In genomic region chr16:84183572-84183875, GRCh38 we compare ENCODE assay signal across 21 cellular contexts. TPM values are rescaled to one million over a fixed set of nuclear protein-coding genes. Genes with fewer than 3 reads are reported as not detected.
DNase-seq lines count a peak whose midpoint lies in the region; ATAC-seq and TF ChIP-seq lines count a peak whose summit lies in the region.
"Had no signal": no experiment of that assay in that cellular context is flagged by ENCODE, and none has a peak within 500 bp of the region (broad histone marks: within the 10 kb centered on the region; RNA-seq: fewer than 3 reads in every experiment).

No MANE protein-coding gene starts in this region.

- H3K36me3 Mint-ChIP-seq in activated T-helper 17 cell treated with anti-CD3 and anti-CD28 coated beads, Interleukin-2, amount 50 U/mL, for 72 hours (ENCODE audit: low read depth), result peaks cover 36% of the 10 kb centered on the region
- H3K36me3 Mint-ChIP-seq in activated CD4-positive, alpha-beta memory T cell treated with anti-CD3 and anti-CD28 coated beads for 36 hours, result peaks cover 10% of the 10 kb centered on the region

- no peak overlapping the region for H2BK120ac ChIP-seq in neuronal stem cell (ENCODE audit: low read depth, low read length)

- TF ChIP-seq CTCF in heart left ventricle (IDR thresholded peaks at IDR 0.05), result no peak
- TF ChIP-seq CTCF in upper lobe of left lung (IDR thresholded peaks at IDR 0.05), result no peak
- no peak for TF ChIP-seq CTCF in prostate gland (IDR thresholded peaks at IDR 0.05)

- CTCF ChIA-PET in activated CD4-positive, alpha-beta memory T cell treated with anti-CD3 and anti-CD28 coated beads for 36 hours (lab: Charles Lee), result interaction anchor here (0.8 to 1.0 kb wide), 2 partner anchors 8 to 67 kb away, joined by 3 read pairs; partner anchors contain the start of gene MBTPS1

- peaks cover 12% of the 10 kb centered on the region for H3K4me1 Mint-ChIP-seq in activated T-helper 17 cell treated with anti-CD3 and anti-CD28 coated beads, Interleukin-2, amount 50 U/mL, for 72 hours
- peaks cover 25% of the 10 kb centered on the region for H3K4me1 Mint-ChIP-seq in activated CD4-positive, alpha-beta memory T cell treated with anti-CD3 and anti-CD28 coated beads for 36 hours (ENCODE audit: low read depth)

- no peak overlapping the region for H3K9ac ChIP-seq in neuronal stem cell (ENCODE audit: low read depth, low read length, poor library complexity)

- no peak for DNase-seq in heart left ventricle
- no peak for DNase-seq in Right ventricle myocardium superior
- no peak for DNase-seq in neuronal stem cell (ENCODE audit: low spot score)
- DNase-seq in upper lobe of left lung, result no peak
- no peak for DNase-seq in prostate gland (ENCODE audit: low spot score)
- DNase-seq in activated CD4-positive, alpha-beta memory T cell treated with anti-CD3 and anti-CD28 coated beads for 36 hours, result no peak
- DNase-seq: Calu3; CD4-positive, alpha-beta memory T cell; KBM-7; NCI-H1417; NCI-H187 treated with DMSO at 0.1 percent for 48 hours; NCI-H226; OCI-M1; SIG-M5 had no signal

- no peak overlapping the region for H3K4me3 Mint-ChIP-seq in activated T-helper 17 cell treated with anti-CD3 and anti-CD28 coated beads, Interleukin-2, amount 50 U/mL, for 72 hours
- no peak overlapping the region for H3K4me3 Mint-ChIP-seq in activated CD4-positive, alpha-beta memory T cell treated with anti-CD3 and anti-CD28 coated beads for 36 hours

- no peak overlapping the region for H3K18ac ChIP-seq in neuronal stem cell (ENCODE audit: low read length)

- TF ChIP-seq POLR2A in heart left ventricle (IDR thresholded peaks at IDR 0.05), result no peak
- no peak for TF ChIP-seq POLR2A in upper lobe of left lung (IDR thresholded peaks at IDR 0.05)
- TF ChIP-seq POLR2A in prostate gland (IDR thresholded peaks at IDR 0.05), result no peak

- WGBS in heart left ventricle, 4 donors, result 89 to 94% (median 91%) methylated on average over 5 of the region's 5 CpGs
- WGBS in neuronal stem cell (ENCODE audit: extremely low coverage in 2 of 2, insufficient read length in 2 of 2, insufficient replicate concordance in 1 of 2), 2 donors, result no CpG with 5 or more reads among the region's 5 CpGs
- WGBS in upper lobe of left lung, 2 donors, result 88 to 89% methylated on average over 4 to 5 of the region's 5 CpGs
- 82% methylated on average over 5 of the region's 5 CpGs for WGBS in prostate gland

- peak overlapping the region; percentile 49 for H3K23ac ChIP-seq in neuronal stem cell (ENCODE audit: low read depth, low read length, poor library complexity)

- no peaks in the 10 kb centered on the region for H3K9me3 ChIP-seq in heart left ventricle
- H3K9me3 ChIP-seq in neuronal stem cell (replicated peaks in 1 of 2; ENCODE audit: control insufficient read depth in 2 of 2, insufficient read depth in 1 of 2, low read depth in 1 of 2, low read length in 2 of 2), result no peaks in the 10 kb centered on the region
- H3K9me3 ChIP-seq in upper lobe of left lung, result no peaks in the 10 kb centered on the region
- H3K9me3 ChIP-seq in prostate gland, result no peaks in the 10 kb centered on the region
- H3K9me3 ChIP-seq: BE2C had no signal

- no peak overlapping the region for H2AK5ac ChIP-seq in neuronal stem cell (ENCODE audit: low read depth, low read length)

- H2BK15ac ChIP-seq in neuronal stem cell (ENCODE audit: low read length), result no peak overlapping the region

- peak overlapping the region in 9 of 12 donors; percentile 24 to 89 (median 79) for H3K27ac ChIP-seq in heart left ventricle
- H3K27ac ChIP-seq in neuronal stem cell (replicated peaks; ENCODE audit: low read length), result no peak overlapping the region
- H3K27ac ChIP-seq in upper lobe of left lung, result peak overlapping the region; percentile 62 to 88 (median 67)
- H3K27ac ChIP-seq in prostate gland, result no peak overlapping the region

- POLR2A ChIA-PET in activated CD4-positive, alpha-beta memory T cell treated with anti-CD3 and anti-CD28 coated beads for 36 hours (lab: Charles Lee), result no interaction called here

- H2BK5ac ChIP-seq in neuronal stem cell (ENCODE audit: low read length), result no peak overlapping the region

- peaks cover 16% of the 10 kb centered on the region for H3K79me1 ChIP-seq in neuronal stem cell (ENCODE audit: low read depth, low read length)

- H4K91ac ChIP-seq in neuronal stem cell (ENCODE audit: low read depth, low read length, poor library complexity), result no peak overlapping the region

- H4K8ac ChIP-seq in neuronal stem cell (ENCODE audit: low read depth, low read length), result no peak overlapping the region

- H3K27me3 Mint-ChIP-seq in activated T-helper 17 cell treated with anti-CD3 and anti-CD28 coated beads, Interleukin-2, amount 50 U/mL, for 72 hours, result no peaks in the 10 kb centered on the region
- no peaks in the 10 kb centered on the region for H3K27me3 Mint-ChIP-seq in activated CD4-positive, alpha-beta memory T cell treated with anti-CD3 and anti-CD28 coated beads for 36 hours
- H3K27me3 Mint-ChIP-seq: CD4-positive, alpha-beta memory T cell had no signal

- no peak overlapping the region for H3K4me3 ChIP-seq in heart left ventricle
- no peak overlapping the region for H3K4me3 ChIP-seq in neuronal stem cell (ENCODE audit: low read length in 2 of 2)
- no peak overlapping the region for H3K4me3 ChIP-seq in upper lobe of left lung
- no peak overlapping the region for H3K4me3 ChIP-seq in prostate gland

- peak overlapping the region; percentile 43 for H3K27ac Mint-ChIP-seq in activated T-helper 17 cell treated with anti-CD3 and anti-CD28 coated beads, Interleukin-2, amount 50 U/mL, for 72 hours
- H3K27ac Mint-ChIP-seq in activated CD4-positive, alpha-beta memory T cell treated with anti-CD3 and anti-CD28 coated beads for 36 hours, result no peak overlapping the region
- H3K27ac Mint-ChIP-seq: CD4-positive, alpha-beta memory T cell had no signal

- H3K36me3 ChIP-seq in heart left ventricle, result peaks cover 0 to 62% (median 51%) of the 10 kb centered on the region in 9 donors
- peaks cover 37 to 69% of the 10 kb centered on the region in 2 donors for H3K36me3 ChIP-seq in neuronal stem cell (replicated peaks in 1 of 2; ENCODE audit: control insufficient read depth in 2 of 2, insufficient read depth in 2 of 2, low read length in 2 of 2)
- H3K36me3 ChIP-seq in upper lobe of left lung, result peaks cover 29 to 61% (median 54%) of the 10 kb centered on the region in 4 donors
- peaks cover 9 to 25% of the 10 kb centered on the region in 2 donors for H3K36me3 ChIP-seq in prostate gland

- H3K9me3 Mint-ChIP-seq in activated T-helper 17 cell treated with anti-CD3 and anti-CD28 coated beads, Interleukin-2, amount 50 U/mL, for 72 hours, result no peaks in the 10 kb centered on the region
- no peaks in the 10 kb centered on the region for H3K9me3 Mint-ChIP-seq in activated CD4-positive, alpha-beta memory T cell treated with anti-CD3 and anti-CD28 coated beads for 36 hours
- H3K9me3 Mint-ChIP-seq: CD4-positive, alpha-beta memory T cell had no signal

- H2AFZ ChIP-seq in neuronal stem cell (ENCODE audit: low read length), result no peak overlapping the region

- H3K4me1 ChIP-seq in heart left ventricle (peaks cover 0 to 69% (median 26%) of the 10 kb centered on the region in 12 donors), neuronal stem cell (ENCODE audit: control insufficient read depth in 2 of 2, insufficient read depth in 1 of 2, low read depth in 1 of 2, low read length in 2 of 2) (peaks cover 3 to 4% of the 10 kb centered on the region in 2 donors), upper lobe of left lung (peaks cover 15 to 58% (median 30%) of the 10 kb centered on the region in 4 donors), prostate gland (replicated peaks) (no peaks in the 10 kb centered on the region)
- H3K4me1 ChIP-seq: BE2C had no signal

- no peak overlapping the region for H3K4me2 ChIP-seq in neuronal stem cell (ENCODE audit: insufficient read depth, low read length, poor library complexity, severe bottlenecking)

- H2BK12ac ChIP-seq in neuronal stem cell (ENCODE audit: low read length), result no peak overlapping the region

- H3K14ac ChIP-seq in neuronal stem cell (ENCODE audit: low read length), result no peak overlapping the region

- no peak overlapping the region for H3K4ac ChIP-seq in neuronal stem cell (ENCODE audit: low read length)

- TF ChIP-seq EP300 in upper lobe of left lung (IDR thresholded peaks at IDR 0.05), result no peak

- intact Hi-C loops in heart left ventricle (cut with DNase I), result loop anchor here in 7 of 10 donors (5.0 to 10.0 kb wide), 7 partner anchors 36 to 359 kb away; partner anchors contain the start of genes DNAAF1 (in 2 of the 7), HSDL1 (in 2 of the 7) and OSGIN1 (in 1 of the 7)
- intact Hi-C loops in Right ventricle myocardium superior (cut with DNase I), result no loop called here
- intact Hi-C loops in prostate gland (cut with DNase I), result no loop called here
- intact Hi-C loops in activated CD4-positive, alpha-beta memory T cell treated with anti-CD3 and anti-CD28 coated beads for 36 hours (cut with micrococcal nuclease), result loop anchor here (10.0 kb wide), 1 partner anchor 321 kb away; the partner anchor contains the start of gene MEAK7

- H3K27me3 ChIP-seq in heart left ventricle (no peaks in the 10 kb centered on the region), neuronal stem cell (ENCODE audit: control insufficient read depth in 3 of 3, insufficient read depth in 3 of 3, low read depth in 1 of 3, low read length in 3 of 3) (no peaks in the 10 kb centered on the region), upper lobe of left lung (no peaks in the 10 kb centered on the region), prostate gland (replicated peaks; ENCODE audit: insufficient read depth) (no peaks in the 10 kb centered on the region)
- H3K27me3 ChIP-seq: BE2C had no signal

- no peak for ATAC-seq in heart left ventricle
- ATAC-seq in Right ventricle myocardium superior (ENCODE audit: poor library complexity), result no peak
- ATAC-seq in activated T-helper 17 cell treated with anti-CD3 and anti-CD28 coated beads, Interleukin-2, amount 50 U/mL, for 72 hours (replicated peaks), result no peak
- no peak for ATAC-seq in upper lobe of left lung (ENCODE audit: low FRiP score in 2 of 2)
- no peak for ATAC-seq in GM19035 (IDR thresholded peaks at IDR 0.05; ENCODE audit: unreplicated experiment)
- ATAC-seq: HepG2 had no signal

RNA-seq across cellular contexts. Expression of gene TAF1C, which starts 3.3 kb away (rescaled TPM):
- total RNA-seq in heart left ventricle (10 to 100 TPM; 16.3 to 24.3 (median 21.8) TPM), Right ventricle myocardium superior (29.3 TPM), upper lobe of left lung (100 to 1,000 TPM in 2 of 6 donors, 10 to 100 TPM in 4; 23.2 to 227 (median 65.0) TPM), prostate gland (10 to 100 TPM; 53.4 to 87.9 TPM)
- 10 to 100 TPM; 22.6 to 34.4 TPM for polyA plus RNA-seq in heart left ventricle
- total RNA-seq in activated T-helper 17 cell treated with anti-CD3 and anti-CD28 coated beads, Interleukin-2, amount 50 U/mL, for 72 hours, result 10 to 100 TPM; 37.0 to 44.9 TPM
- polyA plus RNA-seq in neuronal stem cell (2013, experiment 1 of 2), result 44.6 TPM
- 41.1 TPM for polyA plus RNA-seq in neuronal stem cell (2013, experiment 2 of 2)
- total RNA-seq in activated CD4-positive, alpha-beta memory T cell treated with anti-CD3 and anti-CD28 coated beads for 36 hours, result 10 to 100 TPM; 44.7 to 48.1 TPM

RNA-seq across cellular contexts. Expression of gene ADAD2, which starts 7.4 kb away (rescaled TPM):
- total RNA-seq in heart left ventricle (1 to 10 TPM in 2 of 9 donors, under 1 TPM in 4, not detected in 3; 0.21 to 1.3 (median 0.58) TPM), Right ventricle myocardium superior (0.65 TPM), upper lobe of left lung (1 to 10 TPM in 1 of 6 donors, not detected in 5; 1.1 TPM), prostate gland (10 to 100 TPM in 1 of 2 donors, under 1 TPM in 1; 0.91 to 47.7 TPM)
- polyA plus RNA-seq in heart left ventricle, result 1 to 10 TPM in 1 of 2 donors, under 1 TPM in 1; 0.36 to 1.2 TPM
- total RNA-seq in activated T-helper 17 cell treated with anti-CD3 and anti-CD28 coated beads, Interleukin-2, amount 50 U/mL, for 72 hours, result not detected
- polyA plus RNA-seq in neuronal stem cell (2013, experiment 1 of 2), result not detected
- not detected for polyA plus RNA-seq in neuronal stem cell (2013, experiment 2 of 2)
- total RNA-seq in activated CD4-positive, alpha-beta memory T cell treated with anti-CD3 and anti-CD28 coated beads for 36 hours, result under 1 TPM in 1 of 2 experiments, not detected in 1; 0.19 TPM
- total RNA-seq: Calu3; CD4-positive, alpha-beta memory T cell; H7; HepG2; RPMI7951 had no signal
- polyA plus RNA-seq: AG04450; CD4-positive, alpha-beta memory T cell; HepG2 had no signal

RNA-seq across cellular contexts. Expression of gene DNAAF1, which starts 38.4 kb away (rescaled TPM):
- total RNA-seq in heart left ventricle, result under 1 TPM in 3 of 9 donors, not detected in 6; 0.20 to 0.32 (median 0.25) TPM
- polyA plus RNA-seq in heart left ventricle, result under 1 TPM; 0.15 to 0.38 TPM
- not detected for total RNA-seq in Right ventricle myocardium superior
- under 1 TPM in 1 of 2 donors, not detected in 1; 0.21 TPM for total RNA-seq in activated T-helper 17 cell treated with anti-CD3 and anti-CD28 coated beads, Interleukin-2, amount 50 U/mL, for 72 hours
- 0.21 TPM for polyA plus RNA-seq in neuronal stem cell (2013, experiment 1 of 2)
- 0.24 TPM for polyA plus RNA-seq in neuronal stem cell (2013, experiment 2 of 2)
- 10 to 100 TPM in 5 of 6 donors, under 1 TPM in 1; 0.97 to 58.7 (median 28.5) TPM for total RNA-seq in upper lobe of left lung
- total RNA-seq in prostate gland, result 1 to 10 TPM in 1 of 2 donors, under 1 TPM in 1; 0.32 to 8.2 TPM
- total RNA-seq in activated CD4-positive, alpha-beta memory T cell treated with anti-CD3 and anti-CD28 coated beads for 36 hours, result not detected
- total RNA-seq: Calu3, RPMI7951 had no signal
- polyA plus RNA-seq: AG04450, HepG2 had no signal

RNA-seq across cellular contexts. Expression of gene HSDL1, which starts 38.5 kb away (rescaled TPM):
- total RNA-seq in heart left ventricle (10 to 100 TPM; 15.8 to 46.8 (median 23.4) TPM), Right ventricle myocardium superior (22.6 TPM), upper lobe of left lung (10 to 100 TPM in 5 of 6 donors, 1 to 10 TPM in 1; 7.2 to 25.7 (median 19.0) TPM), prostate gland (10 to 100 TPM; 12.0 to 17.3 TPM)
- 10 to 100 TPM; 12.8 to 16.1 TPM for polyA plus RNA-seq in heart left ventricle
- total RNA-seq in activated T-helper 17 cell treated with anti-CD3 and anti-CD28 coated beads, Interleukin-2, amount 50 U/mL, for 72 hours, result 10 to 100 TPM in 1 of 2 donors, 1 to 10 TPM in 1; 9.9 to 14.6 TPM
- 43.5 TPM for polyA plus RNA-seq in neuronal stem cell (2013, experiment 1 of 2)
- polyA plus RNA-seq in neuronal stem cell (2013, experiment 2 of 2), result 44.6 TPM
- 10 to 100 TPM; 13.1 to 13.8 TPM for total RNA-seq in activated CD4-positive, alpha-beta memory T cell treated with anti-CD3 and anti-CD28 coated beads for 36 hours

RNA-seq across cellular contexts. Expression of gene KCNG4, which starts 56.3 kb away (rescaled TPM):
- total RNA-seq in heart left ventricle (not detected), Right ventricle myocardium superior (not detected), upper lobe of left lung (not detected), prostate gland (not detected)
- polyA plus RNA-seq in heart left ventricle, result not detected
- not detected for total RNA-seq in activated T-helper 17 cell treated with anti-CD3 and anti-CD28 coated beads, Interleukin-2, amount 50 U/mL, for 72 hours
- not detected for polyA plus RNA-seq in neuronal stem cell (2013, experiment 1 of 2)
- polyA plus RNA-seq in neuronal stem cell (2013, experiment 2 of 2), result not detected
- total RNA-seq in activated CD4-positive, alpha-beta memory T cell treated with anti-CD3 and anti-CD28 coated beads for 36 hours, result not detected
- total RNA-seq: Calu3; CD4-positive, alpha-beta memory T cell; H7; HepG2; RPMI7951 had no signal
- polyA plus RNA-seq: AG04450; CD4-positive, alpha-beta memory T cell; HepG2 had no signal

Comparison
In these comparisons a context has a peak if more than half of its experiments do, and no peak if none do; other contexts are left out.
1. intact Hi-C loops: an anchor here in heart left ventricle (5.0 to 10.0 kb wide) and activated CD4-positive, alpha-beta memory T cell treated with anti-CD3 and anti-CD28 coated beads for 36 hours (10.0 kb wide); none called in Right ventricle myocardium superior and prostate gland.
2. H3K27ac ChIP-seq: peak in heart left ventricle (9 of 12) and upper lobe of left lung (4 of 4); none in neuronal stem cell (single experiment) and prostate gland (0 of 2).